ENCODE assay signal across 1 cellular context in genomic region chr16:2106211-2106610, GRCh38.
A peak's percentile ranks its signal among the peaks of the same experiment; 100 is the strongest.
TF ChIP-seq lines count a peak whose summit lies in the region.

No MANE protein-coding gene starts in this region.

TF ChIP-seq in K562, 482 proteins besides CTCF, POLR2A, EP300 and RAD21:
- peak; percentile 15; the same call in 1 of the 2 replicates for TF ChIP-seq POLR2G (IDR thresholded peaks at IDR 0.05; ENCODE audit: low read depth, low read length)
